1 cellular context compared by ENCODE assay signal in genomic region chr7:43756368-43757072, GRCh38.
TF ChIP-seq lines count a peak whose summit lies in the region.

No MANE protein-coding gene starts in this region.

TF ChIP-seq in K562, 482 proteins besides CTCF, POLR2A, EP300 and RAD21 (continued from another document and continues in another):
- TF ChIP-seq FOXP4 (CRISPR knock-in tag; IDR thresholded peaks at IDR 0.05; ENCODE audit: borderline replicate concordance) = no peak
- TF ChIP-seq EGR1 (conservative IDR thresholded peaks at IDR 0.05) = no peak
- TF ChIP-seq ZNF592 (IDR thresholded peaks at IDR 0.05) = peak; percentile 62; the same call in 1 of the 2 replicates
- no peak for TF ChIP-seq NR1H2 (CRISPR knock-in tag; IDR thresholded peaks at IDR 0.05)
- TF ChIP-seq HSF4 (CRISPR knock-in tag; IDR thresholded peaks at IDR 0.05; ENCODE audit: borderline replicate concordance) = no peak
- TF ChIP-seq ZNF41 (CRISPR knock-in tag; conservative IDR thresholded peaks at IDR 0.05) = no peak
- no peak for TF ChIP-seq CSDE1 (IDR thresholded peaks at IDR 0.05)
- TF ChIP-seq ZNF354B (CRISPR knock-in tag; IDR thresholded peaks at IDR 0.05) = no peak
- TF ChIP-seq CTBP1 (IDR thresholded peaks at IDR 0.05; ENCODE audit: borderline replicate concordance) = peak; percentile 90
- TF ChIP-seq MAFF (IDR thresholded peaks at IDR 0.05; ENCODE audit: low read length) = peak; percentile 81
- TF ChIP-seq ZNF57 (CRISPR knock-in tag; IDR thresholded peaks at IDR 0.05) = no peak
- TF ChIP-seq VEZF1 (CRISPR knock-in tag; IDR thresholded peaks at IDR 0.05) = peak; percentile 66; the same call in 1 of the 2 replicates
- TF ChIP-seq KLF6 (CRISPR knock-in tag; IDR thresholded peaks at IDR 0.05; ENCODE audit: borderline replicate concordance) = no peak
- TF ChIP-seq BACH1 (tag; IDR thresholded peaks at IDR 0.05) = peak; percentile 77; the same call in 1 of the 2 replicates
- TF ChIP-seq ZKSCAN1 (IDR thresholded peaks at IDR 0.05; ENCODE audit: low read depth, low read length) = no peak
- no peak for TF ChIP-seq ZNF79 (CRISPR knock-in tag; IDR thresholded peaks at IDR 0.05; ENCODE audit: low read depth)
- peak in 1 of 2 experiments; percentile 9; a peak in 1 of 4 replicates for TF ChIP-seq FOXA3 (CRISPR knock-in tag; conservative IDR thresholded peaks at IDR 0.05 in 1 of 2, IDR thresholded peaks at IDR 0.05 in 1 of 2)
- TF ChIP-seq ZNF583 (CRISPR knock-in tag; IDR thresholded peaks at IDR 0.05) = no peak
- TF ChIP-seq PREB (CRISPR knock-in tag; IDR thresholded peaks at IDR 0.05) = no peak
- TF ChIP-seq AFF1 (IDR thresholded peaks at IDR 0.05; ENCODE audit: low read depth in 1 of 2, partially characterized antibody in 2 of 2) = peak in 1 of 2 experiments; percentile 42
- TF ChIP-seq RBM22 (IDR thresholded peaks at IDR 0.05; ENCODE audit: low read depth, low read length, poor library complexity, severe bottlenecking) = no peak
- TF ChIP-seq RNF2 (IDR thresholded peaks at IDR 0.05) = no peak
- no peak for TF ChIP-seq NFXL1 (CRISPR knock-in tag; IDR thresholded peaks at IDR 0.05)
- no peak for TF ChIP-seq HCFC1 (IDR thresholded peaks at IDR 0.05; ENCODE audit: low read depth, low read length)
- TF ChIP-seq NR3C1 (CRISPR knock-in tag; IDR thresholded peaks at IDR 0.05) = no peak
- TF ChIP-seq CREM (IDR thresholded peaks at IDR 0.05; ENCODE audit: low read depth) = no peak
- TF ChIP-seq SIN3B (IDR thresholded peaks at IDR 0.05; ENCODE audit: low read depth) = no peak
- no peak for TF ChIP-seq PCBP2 (IDR thresholded peaks at IDR 0.05; ENCODE audit: low read depth, low read length, poor library complexity, severe bottlenecking)
- no peak for TF ChIP-seq NR2C1 (IDR thresholded peaks at IDR 0.05)
- TF ChIP-seq NR2C1 (tag; IDR thresholded peaks at IDR 0.05) = no peak
- TF ChIP-seq NCOR1 (IDR thresholded peaks at IDR 0.05) = peak; percentile 59
- TF ChIP-seq HES1 (IDR thresholded peaks at IDR 0.05; ENCODE audit: low read depth) = no peak
- no peak for TF ChIP-seq SMARCA5 (IDR thresholded peaks at IDR 0.05)
- no peak for TF ChIP-seq FOXJ2 (tag; IDR thresholded peaks at IDR 0.05)
- TF ChIP-seq FOXK1 (CRISPR knock-in tag; IDR thresholded peaks at IDR 0.05; ENCODE audit: borderline replicate concordance) = no peak
- TF ChIP-seq ZBTB9 (CRISPR knock-in tag; IDR thresholded peaks at IDR 0.05) = no peak
- peak; percentile 4 to 80; a peak in 1 of 4 replicates for TF ChIP-seq HDAC1 (IDR thresholded peaks at IDR 0.05)
- peak in 1 of 2 experiments; percentile 55; a peak in 1 of 4 replicates for TF ChIP-seq MNT (conservative IDR thresholded peaks at IDR 0.05)
- TF ChIP-seq HMBOX1 (IDR thresholded peaks at IDR 0.05) = no peak
- TF ChIP-seq ZNF224 (CRISPR knock-in tag; IDR thresholded peaks at IDR 0.05) = no peak
- no peak for TF ChIP-seq TSHZ1 (CRISPR knock-in tag; IDR thresholded peaks at IDR 0.05)
